ENCODE assay signal across 17 cellular contexts in genomic region chr1:112983540-112984131, GRCh38. TPM values are rescaled to one million over a fixed set of nuclear protein-coding genes. Genes with fewer than 3 reads are reported as not detected.
DNase-seq lines count a peak whose midpoint lies in the region; ATAC-seq, FAIRE-seq and TF ChIP-seq lines count a peak whose summit lies in the region.
"Had no signal": no experiment of that assay in that cellular context is flagged by ENCODE, and none has a peak within 500 bp of the region (broad histone marks: within the 10 kb centered on the region; RNA-seq: fewer than 3 reads in every experiment).

No MANE protein-coding gene starts in this region.

- H3K9me3 Mint-ChIP-seq in stimulated activated naive CD8-positive, alpha-beta T cell treated with anti-CD3 and anti-CD28 coated beads, Interleukin-15, amount 100 ng/mL, for 72 hours: no peaks in the 10 kb centered on the region
- H3K9me3 Mint-ChIP-seq: activated naive CD4-positive, alpha-beta T cell treated with anti-CD3 and anti-CD28 coated beads for 36 hours; CD4-positive, CD25-positive, alpha-beta regulatory T cell; effector memory CD8-positive, alpha-beta T cell; H9 had no signal

- H3K36me3 ChIP-seq in OCI-LY7 (ENCODE audit: insufficient read depth, low read length) (peaks cover 8% of the 10 kb centered on the region; the same call in 1 of the 2 replicates), right atrium auricular region (no peaks in the 10 kb centered on the region), kidney (ENCODE audit: control insufficient read depth in 1 of 2, insufficient read depth in 2 of 2, low read length in 2 of 2) (no peaks in the 10 kb centered on the region)
- H3K36me3 ChIP-seq: Peyer's patch had no signal

- no TSS peak for BruUV-seq in OCI-LY7 (replicated peaks; lab: Mats Ljungman, UMichigan)

- intact Hi-C loops in Right ventricle myocardium superior (cut with DNase I) (no loop called here), cardiac septum (cut with DNase I) (loop anchor here (2.0 kb wide), 1 partner anchor 13 kb away; no protein-coding TSS in a partner anchor), OCI-LY7 (cut with micrococcal nuclease; ENCODE audit: unreplicated experiment) (no loop called here), kidney (cut with DNase I) (no loop called here)

- no peak for FAIRE-seq in kidney (lab: Jason Lieb, UNC)
- FAIRE-seq: A204.1, islet of Langerhans had no signal

- H3K4me3 ChIP-seq in OCI-LY7 (ENCODE audit: low read depth, low read length, poor library complexity, severe bottlenecking): peak overlapping the region; percentile 32
- no peak overlapping the region for H3K4me3 ChIP-seq in right atrium auricular region
- no peak overlapping the region for H3K4me3 ChIP-seq in kidney (ENCODE audit: low read length in 2 of 2)
- H3K4me3 ChIP-seq: Peyer's patch had no signal

- H3K27me3 ChIP-seq in right atrium auricular region: no peaks in the 10 kb centered on the region
- H3K27me3 ChIP-seq: Peyer's patch had no signal

- H3K4me2 ChIP-seq in OCI-LY7 (ENCODE audit: low read length): peak overlapping the region; percentile 66

- H3K79me2 ChIP-seq in OCI-LY7 (ENCODE audit: insufficient read depth, low read depth, low read length): no peaks in the 10 kb centered on the region

- TF ChIP-seq CTCF in OCI-LY7 (conservative IDR thresholded peaks at IDR 0.05; ENCODE audit: low read length) (no peak), right atrium auricular region (IDR thresholded peaks at IDR 0.05) (no peak), kidney (IDR thresholded peaks at IDR 0.05; ENCODE audit: borderline replicate concordance, extremely low read depth, insufficient read depth) (no peak)

- H3K27me3 Mint-ChIP-seq in stimulated activated naive CD8-positive, alpha-beta T cell treated with anti-CD3 and anti-CD28 coated beads, Interleukin-15, amount 100 ng/mL, for 72 hours: no peaks in the 10 kb centered on the region
- H3K27me3 Mint-ChIP-seq: CD4-positive, CD25-positive, alpha-beta regulatory T cell; effector memory CD8-positive, alpha-beta T cell had no signal

- H3K9ac ChIP-seq in kidney (ENCODE audit: low read length in 2 of 2): no peak overlapping the region

- CTCF ChIA-PET in OCI-LY7 (lab: Charles Lee; ENCODE audit: unreplicated experiment): interaction anchor here (0.7 kb wide), 1 partner anchor 269 kb away, joined by 3 read pairs; the partner anchor contains the start of gene PPM1J

- peak; percentile 10 for ATAC-seq in Right ventricle myocardium superior (ENCODE audit: poor library complexity)
- no peak for ATAC-seq in stimulated activated naive CD8-positive, alpha-beta T cell treated with anti-CD3 and anti-CD28 coated beads, Interleukin-15, amount 100 ng/mL, for 72 hours
- ATAC-seq: effector memory CD8-positive, alpha-beta T cell had no signal

- H4K20me1 ChIP-seq in OCI-LY7 (ENCODE audit: insufficient read depth, low read length): no peaks in the 10 kb centered on the region

- POLR2A ChIA-PET in OCI-LY7 (lab: Charles Lee): interaction anchor here (0.6 to 0.8 kb wide), 4 partner anchors 17 to 44 kb away, joined by 3 to 4 read pairs (median 3); no protein-coding TSS in a partner anchor

- H3K4me1 ChIP-seq in OCI-LY7 (ENCODE audit: insufficient read depth, low read length, poor library complexity, severe bottlenecking) (peaks cover 20% of the 10 kb centered on the region), right atrium auricular region (peaks cover 0 to 15% of the 10 kb centered on the region in 2 donors), kidney (ENCODE audit: control insufficient read depth in 1 of 2, insufficient read depth in 1 of 2, low read depth in 1 of 2, low read length in 2 of 2) (no peaks in the 10 kb centered on the region)

- no peak overlapping the region for H3K27ac Mint-ChIP-seq in stimulated activated naive CD8-positive, alpha-beta T cell treated with anti-CD3 and anti-CD28 coated beads, Interleukin-15, amount 100 ng/mL, for 72 hours
- H3K27ac Mint-ChIP-seq: activated naive CD4-positive, alpha-beta T cell treated with anti-CD3 and anti-CD28 coated beads for 36 hours; effector memory CD8-positive, alpha-beta T cell had no signal

- no peak for DNase-seq in Right ventricle myocardium superior
- DNase-seq in cardiac septum (ENCODE audit: low spot score): no peak
- peak; percentile 46 for DNase-seq in OCI-LY7 (ENCODE audit: low spot score)
- no peak for DNase-seq in right atrium auricular region (ENCODE audit: low spot score)
- DNase-seq in NCI-H2081 (lab: John Stamatoyannopoulos, UW): no peak
- no peak for DNase-seq in activated T-cell treated with anti-CD3 and anti-CD28 coated beads, Interleukin-2, amount 50 U/mL, for 48 hours
- DNase-seq in stimulated activated naive CD8-positive, alpha-beta T cell treated with anti-CD3 and anti-CD28 coated beads, Interleukin-15, amount 100 ng/mL, for 72 hours: no peak
- DNase-seq in kidney: no peak
- DNase-seq: activated naive CD4-positive, alpha-beta T cell treated with anti-CD3 and anti-CD28 coated beads for 36 hours; CD4-positive, CD25-positive, alpha-beta regulatory T cell; effector memory CD8-positive, alpha-beta T cell; H9; NCI-H1105 treated with DMSO at 0.1 percent for 48 hours; NCI-H526 treated with DMSO at 0.1 percent for 48 hours; Peyer's patch had no signal

- H2AFZ ChIP-seq in OCI-LY7 (ENCODE audit: low read length): no peak overlapping the region

- H3K27ac ChIP-seq in OCI-LY7 (ENCODE audit: low read depth, low read length, poor library complexity, severe bottlenecking) (peak overlapping the region; percentile 60), right atrium auricular region (peak overlapping the region; percentile 74 to 87), kidney (ENCODE audit: low read depth in 2 of 2, low read length in 2 of 2) (no peak overlapping the region)
- H3K27ac ChIP-seq: Peyer's patch had no signal

- no peaks in the 10 kb centered on the region for H3K9me2 ChIP-seq in OCI-LY7 (ENCODE audit: insufficient read depth, low read length)

- H3K9me3 ChIP-seq in OCI-LY7 (ENCODE audit: low read length): no peaks in the 10 kb centered on the region
- H3K9me3 ChIP-seq in right atrium auricular region: no peaks in the 10 kb centered on the region
- H3K9me3 ChIP-seq in kidney (ENCODE audit: control insufficient read depth in 1 of 2, low read length in 2 of 2): no peaks in the 10 kb centered on the region
- H3K9me3 ChIP-seq: Peyer's patch had no signal

- H3K4me1 Mint-ChIP-seq in stimulated activated naive CD8-positive, alpha-beta T cell treated with anti-CD3 and anti-CD28 coated beads, Interleukin-15, amount 100 ng/mL, for 72 hours: no peaks in the 10 kb centered on the region

- no peak overlapping the region for H3K4me3 Mint-ChIP-seq in stimulated activated naive CD8-positive, alpha-beta T cell treated with anti-CD3 and anti-CD28 coated beads, Interleukin-15, amount 100 ng/mL, for 72 hours
- H3K4me3 Mint-ChIP-seq: activated naive CD4-positive, alpha-beta T cell treated with anti-CD3 and anti-CD28 coated beads for 36 hours; CD4-positive, CD25-positive, alpha-beta regulatory T cell; effector memory CD8-positive, alpha-beta T cell; H9 had no signal

RNA-seq across cellular contexts. Expression of gene SLC16A1, which starts 27.6 kb away (rescaled TPM):
- total RNA-seq in Right ventricle myocardium superior: 130 TPM
- total RNA-seq in cardiac septum: 119 TPM
- 50.9 and 56.1 TPM in 2 replicates for total RNA-seq in OCI-LY7 (2014; rRNA removed; shearing (Covaris generic))
- 60.3 and 67.8 TPM in 2 replicates for total RNA-seq in OCI-LY7 (2022)
- total RNA-seq in right atrium auricular region: 10 to 100 TPM; 69.0 to 88.3 TPM
- 8.7 TPM for total RNA-seq in kidney
- 9.7 TPM for polyA plus RNA-seq in kidney (ENCODE audit: insufficient read depth, low read depth, low replicate concordance)

Comparison
In these comparisons a context has a peak if more than half of its experiments do, and no peak if none do; other contexts are left out.
1. H3K27ac ChIP-seq: peak in OCI-LY7 (single experiment) and right atrium auricular region (2 of 2); none in kidney (0 of 2).